In genomic region chr1:224175615-224176014, GRCh38 we compare ENCODE assay signal across 1 cellular context.
TF ChIP-seq lines count a peak whose summit lies in the region.

No MANE protein-coding gene starts in this region.

TF ChIP-seq in GM23338, 12 proteins besides CTCF, POLR2A, EP300 and RAD21 (continued from another document):
- TF ChIP-seq EZH2 (IDR thresholded peaks at IDR 0.05; ENCODE audit: low read depth, unreplicated experiment) (no peak), ZNF331 (CRISPR knock-in tag; IDR thresholded peaks at IDR 0.05; ENCODE audit: low read depth) (no peak), NANOG (IDR thresholded peaks at IDR 0.05; ENCODE audit: borderline replicate concordance) (no peak), ETS1 (IDR thresholded peaks at IDR 0.05) (no peak), JUNB (IDR thresholded peaks at IDR 0.05; ENCODE audit: unreplicated experiment) (no peak), EZH2phosphoT487 (IDR thresholded peaks at IDR 0.05; ENCODE audit: unreplicated experiment) (no peak)
- TF ChIP-seq, protein P1, sequence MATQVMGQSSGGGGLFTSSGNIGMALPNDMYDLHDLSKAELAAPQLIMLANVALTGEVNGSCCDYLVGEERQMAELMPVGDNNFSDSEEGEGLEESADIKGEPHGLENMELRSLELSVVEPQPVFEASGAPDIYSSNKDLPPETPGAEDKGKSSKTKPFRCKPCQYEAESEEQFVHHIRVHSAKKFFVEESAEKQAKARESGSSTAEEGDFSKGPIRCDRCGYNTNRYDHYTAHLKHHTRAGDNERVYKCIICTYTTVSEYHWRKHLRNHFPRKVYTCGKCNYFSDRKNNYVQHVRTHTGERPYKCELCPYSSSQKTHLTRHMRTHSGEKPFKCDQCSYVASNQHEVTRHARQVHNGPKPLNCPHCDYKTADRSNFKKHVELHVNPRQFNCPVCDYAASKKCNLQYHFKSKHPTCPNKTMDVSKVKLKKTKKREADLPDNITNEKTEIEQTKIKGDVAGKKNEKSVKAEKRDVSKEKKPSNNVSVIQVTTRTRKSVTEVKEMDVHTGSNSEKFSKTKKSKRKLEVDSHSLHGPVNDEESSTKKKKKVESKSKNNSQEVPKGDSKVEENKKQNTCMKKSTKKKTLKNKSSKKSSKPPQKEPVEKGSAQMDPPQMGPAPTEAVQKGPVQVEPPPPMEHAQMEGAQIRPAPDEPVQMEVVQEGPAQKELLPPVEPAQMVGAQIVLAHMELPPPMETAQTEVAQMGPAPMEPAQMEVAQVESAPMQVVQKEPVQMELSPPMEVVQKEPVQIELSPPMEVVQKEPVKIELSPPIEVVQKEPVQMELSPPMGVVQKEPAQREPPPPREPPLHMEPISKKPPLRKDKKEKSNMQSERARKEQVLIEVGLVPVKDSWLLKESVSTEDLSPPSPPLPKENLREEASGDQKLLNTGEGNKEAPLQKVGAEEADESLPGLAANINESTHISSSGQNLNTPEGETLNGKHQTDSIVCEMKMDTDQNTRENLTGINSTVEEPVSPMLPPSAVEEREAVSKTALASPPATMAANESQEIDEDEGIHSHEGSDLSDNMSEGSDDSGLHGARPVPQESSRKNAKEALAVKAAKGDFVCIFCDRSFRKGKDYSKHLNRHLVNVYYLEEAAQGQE (IDR thresholded peaks at IDR 0.05; ENCODE audit: unreplicated experiment) = no peak
TF ChIP-seq in GM23338: peak in this region for 0.
